ENCODE assay signal across 2 cellular contexts in the genomic region with DNA sequence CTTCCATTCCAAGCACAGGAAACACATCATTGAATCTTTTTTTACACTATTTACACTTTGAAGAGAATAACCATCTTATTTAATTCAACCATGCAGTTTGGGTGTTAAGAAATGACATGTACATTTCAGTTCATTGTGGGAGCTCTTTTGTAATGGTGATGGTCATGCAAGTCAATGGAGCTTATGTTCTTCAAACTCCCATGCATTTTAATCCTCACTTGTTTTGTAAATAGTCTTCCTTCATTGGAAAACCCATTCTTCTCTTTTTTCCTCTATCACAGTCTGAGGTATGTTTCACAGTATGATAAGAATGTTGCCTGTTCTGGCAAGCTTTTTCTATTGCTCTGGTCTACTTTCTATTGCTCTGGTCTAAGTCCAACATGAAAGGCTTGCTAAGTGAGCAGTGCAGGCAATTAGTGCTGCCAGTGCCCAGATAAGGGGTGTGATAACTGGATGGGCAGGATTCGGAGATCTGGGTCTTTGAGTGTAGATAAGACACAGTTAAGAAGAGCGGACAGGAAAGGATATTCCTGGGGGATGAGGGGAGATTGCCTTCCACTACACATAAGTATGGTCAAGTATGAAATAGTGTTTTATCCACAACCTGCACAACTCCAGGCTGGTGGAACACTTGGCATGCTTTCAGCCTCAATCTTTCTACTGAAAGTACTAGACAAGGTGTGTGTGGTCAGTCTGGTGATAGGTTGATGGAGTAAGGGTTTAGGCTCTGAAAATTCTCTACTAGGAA.
TF ChIP-seq lines count a peak whose summit lies in the region.

No MANE protein-coding gene starts in this region.

TF ChIP-seq in HEK293, 187 proteins besides CTCF, POLR2A, EP300 and RAD21:
- TF ChIP-seq ZNF23 (tag by site-specific recombination; IDR thresholded peaks at IDR 0.05; ENCODE audit: borderline replicate concordance) (no peak), ZBTB17 (tag by site-specific recombination; IDR thresholded peaks at IDR 0.05) (peak; percentile 82), ZNF391 (tag by site-specific recombination; IDR thresholded peaks at IDR 0.05; ENCODE audit: borderline replicate concordance, low read depth) (no peak)

TF ChIP-seq in K562, 482 proteins besides CTCF, POLR2A, EP300 and RAD21:
- TF ChIP-seq ZBTB17 (CRISPR knock-in tag; IDR thresholded peaks at IDR 0.05) = peak; percentile 99
- TF ChIP-seq, protein P1, sequence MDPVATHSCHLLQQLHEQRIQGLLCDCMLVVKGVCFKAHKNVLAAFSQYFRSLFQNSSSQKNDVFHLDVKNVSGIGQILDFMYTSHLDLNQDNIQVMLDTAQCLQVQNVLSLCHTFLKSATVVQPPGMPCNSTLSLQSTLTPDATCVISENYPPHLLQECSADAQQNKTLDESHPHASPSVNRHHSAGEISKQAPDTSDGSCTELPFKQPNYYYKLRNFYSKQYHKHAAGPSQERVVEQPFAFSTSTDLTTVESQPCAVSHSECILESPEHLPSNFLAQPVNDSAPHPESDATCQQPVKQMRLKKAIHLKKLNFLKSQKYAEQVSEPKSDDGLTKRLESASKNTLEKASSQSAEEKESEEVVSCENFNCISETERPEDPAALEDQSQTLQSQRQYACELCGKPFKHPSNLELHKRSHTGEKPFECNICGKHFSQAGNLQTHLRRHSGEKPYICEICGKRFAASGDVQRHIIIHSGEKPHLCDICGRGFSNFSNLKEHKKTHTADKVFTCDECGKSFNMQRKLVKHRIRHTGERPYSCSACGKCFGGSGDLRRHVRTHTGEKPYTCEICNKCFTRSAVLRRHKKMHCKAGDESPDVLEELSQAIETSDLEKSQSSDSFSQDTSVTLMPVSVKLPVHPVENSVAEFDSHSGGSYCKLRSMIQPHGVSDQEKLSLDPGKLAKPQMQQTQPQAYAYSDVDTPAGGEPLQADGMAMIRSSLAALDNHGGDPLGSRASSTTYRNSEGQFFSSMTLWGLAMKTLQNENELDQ (CRISPR knock-in tag; IDR thresholded peaks at IDR 0.05; ENCODE audit: borderline replicate concordance) = no peak
- peak in 1 of 2 experiments; percentile 98; a peak in 2 of 4 replicates for TF ChIP-seq MLLT1 (IDR thresholded peaks at IDR 0.05)
- no peak for TF ChIP-seq ZKSCAN8 (CRISPR knock-in tag; IDR thresholded peaks at IDR 0.05)
- TF ChIP-seq, protein P2, sequence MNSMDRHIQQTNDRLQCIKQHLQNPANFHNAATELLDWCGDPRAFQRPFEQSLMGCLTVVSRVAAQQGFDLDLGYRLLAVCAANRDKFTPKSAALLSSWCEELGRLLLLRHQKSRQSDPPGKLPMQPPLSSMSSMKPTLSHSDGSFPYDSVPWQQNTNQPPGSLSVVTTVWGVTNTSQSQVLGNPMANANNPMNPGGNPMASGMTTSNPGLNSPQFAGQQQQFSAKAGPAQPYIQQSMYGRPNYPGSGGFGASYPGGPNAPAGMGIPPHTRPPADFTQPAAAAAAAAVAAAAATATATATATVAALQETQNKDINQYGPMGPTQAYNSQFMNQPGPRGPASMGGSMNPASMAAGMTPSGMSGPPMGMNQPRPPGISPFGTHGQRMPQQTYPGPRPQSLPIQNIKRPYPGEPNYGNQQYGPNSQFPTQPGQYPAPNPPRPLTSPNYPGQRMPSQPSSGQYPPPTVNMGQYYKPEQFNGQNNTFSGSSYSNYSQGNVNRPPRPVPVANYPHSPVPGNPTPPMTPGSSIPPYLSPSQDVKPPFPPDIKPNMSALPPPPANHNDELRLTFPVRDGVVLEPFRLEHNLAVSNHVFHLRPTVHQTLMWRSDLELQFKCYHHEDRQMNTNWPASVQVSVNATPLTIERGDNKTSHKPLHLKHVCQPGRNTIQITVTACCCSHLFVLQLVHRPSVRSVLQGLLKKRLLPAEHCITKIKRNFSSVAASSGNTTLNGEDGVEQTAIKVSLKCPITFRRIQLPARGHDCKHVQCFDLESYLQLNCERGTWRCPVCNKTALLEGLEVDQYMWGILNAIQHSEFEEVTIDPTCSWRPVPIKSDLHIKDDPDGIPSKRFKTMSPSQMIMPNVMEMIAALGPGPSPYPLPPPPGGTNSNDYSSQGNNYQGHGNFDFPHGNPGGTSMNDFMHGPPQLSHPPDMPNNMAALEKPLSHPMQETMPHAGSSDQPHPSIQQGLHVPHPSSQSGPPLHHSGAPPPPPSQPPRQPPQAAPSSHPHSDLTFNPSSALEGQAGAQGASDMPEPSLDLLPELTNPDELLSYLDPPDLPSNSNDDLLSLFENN (IDR thresholded peaks at IDR 0.05; ENCODE audit: low read depth in 2 of 2, low read length in 2 of 2) = peak in 1 of 2 experiments; percentile 79; a peak in 2 of 4 replicates
- 0 out of 2 replicates have a peak, but pooled peaks have one; percentile 18 for TF ChIP-seq TEAD4 (IDR thresholded peaks at IDR 0.05; ENCODE audit: low read length)
- TF ChIP-seq TEAD4 (CRISPR knock-in tag; IDR thresholded peaks at IDR 0.05; ENCODE audit: borderline replicate concordance) = no peak
- TF ChIP-seq, protein P3, sequence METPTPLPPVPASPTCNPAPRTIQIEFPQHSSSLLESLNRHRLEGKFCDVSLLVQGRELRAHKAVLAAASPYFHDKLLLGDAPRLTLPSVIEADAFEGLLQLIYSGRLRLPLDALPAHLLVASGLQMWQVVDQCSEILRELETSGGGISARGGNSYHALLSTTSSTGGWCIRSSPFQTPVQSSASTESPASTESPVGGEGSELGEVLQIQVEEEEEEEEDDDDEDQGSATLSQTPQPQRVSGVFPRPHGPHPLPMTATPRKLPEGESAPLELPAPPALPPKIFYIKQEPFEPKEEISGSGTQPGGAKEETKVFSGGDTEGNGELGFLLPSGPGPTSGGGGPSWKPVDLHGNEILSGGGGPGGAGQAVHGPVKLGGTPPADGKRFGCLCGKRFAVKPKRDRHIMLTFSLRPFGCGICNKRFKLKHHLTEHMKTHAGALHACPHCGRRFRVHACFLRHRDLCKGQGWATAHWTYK (CRISPR knock-in tag; IDR thresholded peaks at IDR 0.05) = no peak
- TF ChIP-seq DIDO1 (tag; IDR thresholded peaks at IDR 0.05; ENCODE audit: low read depth) = peak; percentile 56
- no peak for TF ChIP-seq RFX5 (IDR thresholded peaks at IDR 0.05; ENCODE audit: low read depth, low read length)
- TF ChIP-seq MTA1 (IDR thresholded peaks at IDR 0.05; ENCODE audit: borderline replicate concordance) = no peak
- no peak for TF ChIP-seq SMARCA4 (IDR thresholded peaks at IDR 0.05)
- no peak for TF ChIP-seq MYBL2 (IDR thresholded peaks at IDR 0.05; ENCODE audit: low read depth)
- TF ChIP-seq MYBL2 (CRISPR knock-in tag; IDR thresholded peaks at IDR 0.05; ENCODE audit: borderline replicate concordance) = no peak
- TF ChIP-seq GABPA (tag; conservative IDR thresholded peaks at IDR 0.05; ENCODE audit: low read depth) = 0 out of 2 replicates have a peak, but pooled peaks have one; percentile 5
- TF ChIP-seq KLF1 (tag; IDR thresholded peaks at IDR 0.05) = no peak
